Comparison of ENCODE assay signal across 8 cellular contexts in the genomic region with DNA sequence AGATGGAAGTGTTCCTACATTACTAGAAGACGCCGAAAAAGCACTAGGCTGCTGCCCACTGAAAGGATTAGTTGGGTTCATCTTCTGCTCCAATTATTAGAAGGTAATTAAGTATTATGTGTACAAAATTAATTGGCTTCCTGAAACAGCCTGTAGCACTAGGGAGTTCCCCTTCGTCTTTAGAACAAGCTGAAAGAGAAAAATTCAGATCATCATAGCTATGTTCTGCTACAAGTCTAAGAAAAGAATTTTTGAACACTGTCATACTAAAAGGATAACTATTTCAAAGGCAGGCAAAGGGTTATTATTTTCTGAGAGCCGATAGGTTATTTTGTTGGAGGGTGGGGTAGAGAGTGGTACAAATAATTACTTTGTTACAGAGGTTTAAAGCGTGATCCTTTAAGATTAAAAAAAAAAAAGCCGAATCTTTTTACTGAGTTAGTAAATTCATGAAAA. TPM values are rescaled to one million over a fixed set of nuclear protein-coding genes. Genes with fewer than 3 reads are reported as not detected.
DNase-seq lines count a peak whose midpoint lies in the region; ATAC-seq and TF ChIP-seq lines count a peak whose summit lies in the region.

A gene (minus strand): TSS at position 406 of the 456 bp plus-strand sequence. CDS start 325 bp downstream, at position 81.

- no peak for TF ChIP-seq POLR2A in heart left ventricle (IDR thresholded peaks at IDR 0.05)

- CTCF ChIA-PET in activated CD4-positive, alpha-beta memory T cell treated with anti-CD3 and anti-CD28 coated beads, Interleukin-2, amount 10 ng/mL, durations not matched to agents 7 days and 5 days (lab: Charles Lee), result interaction anchor here (0.9 to 2.4 kb wide), 6 partner anchors 32 to 216 kb away, joined by 3 to 13 read pairs (median 4); a partner anchor contains a TSS

- intact Hi-C loops in heart left ventricle (cut with DNase I), result loop anchor here in 6 of 10 donors (2.0 to 5.0 kb wide), 2 partner anchors 37 to 40 kb away; a partner anchor contains a TSS

- peaks cover 58% of the 10 kb centered on the region for H3K4me1 Mint-ChIP-seq in activated CD4-positive, alpha-beta memory T cell treated with anti-CD3 and anti-CD28 coated beads, Interleukin-2, amount 10 ng/mL, durations not matched to agents 7 days and 5 days

- in situ Hi-C loops in HAP-1 (cut with MboI; ENCODE audit: low sequenced_read_pairs), result no loop called here

- peak within 1 kb of the TSS; percentile 96 for H3K27ac Mint-ChIP-seq in activated CD4-positive, alpha-beta memory T cell treated with anti-CD3 and anti-CD28 coated beads, Interleukin-2, amount 10 ng/mL, durations not matched to agents 7 days and 5 days

- peak within 1 kb of the TSS; percentile 85 to 99 (median 98) for H3K27ac ChIP-seq in heart left ventricle

- no peaks in the 10 kb centered on the region for H3K9me3 Mint-ChIP-seq in activated CD4-positive, alpha-beta memory T cell treated with anti-CD3 and anti-CD28 coated beads, Interleukin-2, amount 10 ng/mL, durations not matched to agents 7 days and 5 days

- TF ChIP-seq CTCF in heart left ventricle (IDR thresholded peaks at IDR 0.05) (no peak), GM10266 (IDR thresholded peaks at IDR 0.05; ENCODE audit: control insufficient read depth, insufficient read depth, low read depth, missing control alignments) (no peak)

- H3K27me3 ChIP-seq in HAP-1 (ENCODE audit: low read depth) (no peaks in the 10 kb centered on the region), heart left ventricle (no peaks in the 10 kb centered on the region)

- H3K4me3 ChIP-seq in HAP-1 (peak within 1 kb of the TSS; percentile 81), heart left ventricle (peak within 1 kb of the TSS; percentile 70 to 99 (median 89))

- peaks cover 17% of the 10 kb centered on the region for H3K9me3 ChIP-seq in HAP-1
- H3K9me3 ChIP-seq in heart left ventricle, result no peaks in the 10 kb centered on the region

- H3K36me3 Mint-ChIP-seq in activated CD4-positive, alpha-beta memory T cell treated with anti-CD3 and anti-CD28 coated beads, Interleukin-2, amount 10 ng/mL, durations not matched to agents 7 days and 5 days (ENCODE audit: low read depth), result peaks cover 54% of the 10 kb centered on the region

- H3K36me3 ChIP-seq in HAP-1 (replicated peaks), result peaks cover 50% of the 10 kb centered on the region
- H3K36me3 ChIP-seq in heart left ventricle, result peaks cover 0 to 58% (median 42%) of the 10 kb centered on the region in 9 donors

- no peaks in the 10 kb centered on the region for H3K27me3 Mint-ChIP-seq in activated CD4-positive, alpha-beta memory T cell treated with anti-CD3 and anti-CD28 coated beads, Interleukin-2, amount 10 ng/mL, durations not matched to agents 7 days and 5 days

- WGBS in heart left ventricle, 4 donors, result 31 to 34% (median 33%) methylated on average over 6 of the region's 6 CpGs

- DNase-seq in HAP-1 (ENCODE audit: low spot score in 2 of 2) (no peak), heart left ventricle (no peak), renal cortical epithelial cell (ENCODE audit: low read depth) (no peak), GM10266 (ENCODE audit: extremely low spot score) (no peak), HPDE6-E6E7 (ENCODE audit: extremely low spot score) (no peak), SK-N-DZ (ENCODE audit: low spot score) (no peak)
- DNase-seq in activated CD4-positive, alpha-beta memory T cell treated with anti-CD3 and anti-CD28 coated beads, Interleukin-2, amount 10 ng/mL, durations not matched to agents 7 days and 5 days, result no peak

- POLR2A ChIA-PET in activated CD4-positive, alpha-beta memory T cell treated with anti-CD3 and anti-CD28 coated beads, Interleukin-2, amount 10 ng/mL, durations not matched to agents 7 days and 5 days (lab: Charles Lee), result interaction anchor here (0.7 to 3.3 kb wide), 12 partner anchors 12 to 172 kb away, joined by 3 to 37 read pairs (median 6); a partner anchor contains a TSS

- H3K4me3 Mint-ChIP-seq in activated CD4-positive, alpha-beta memory T cell treated with anti-CD3 and anti-CD28 coated beads, Interleukin-2, amount 10 ng/mL, durations not matched to agents 7 days and 5 days, result peak within 1 kb of the TSS; percentile 97

- H3K4me1 ChIP-seq in HAP-1 (peaks cover 27% of the 10 kb centered on the region), heart left ventricle (peaks cover 0 to 69% (median 49%) of the 10 kb centered on the region in 12 donors)

- ATAC-seq in heart left ventricle (no peak), GM21423 (IDR thresholded peaks at IDR 0.05; ENCODE audit: unreplicated experiment) (no peak)

RNA-seq across cellular contexts. Expression of the gene that starts here (rescaled TPM):
- total RNA-seq in activated CD4-positive, alpha-beta memory T cell treated with anti-CD3 and anti-CD28 coated beads, Interleukin-2, amount 10 ng/mL, durations not matched to agents 7 days and 5 days, result 100 to 1,000 TPM; 109 to 121 TPM
- 10 to 100 TPM; 47.3 to 69.8 (median 56.8) TPM for total RNA-seq in heart left ventricle
- polyA plus RNA-seq in heart left ventricle, result 10 to 100 TPM; 24.5 to 50.9 TPM
- 39.4 and 81.7 TPM in 2 replicates for total RNA-seq in renal cortical epithelial cell
- 56.0 and 66.0 TPM in 2 replicates for polyA plus RNA-seq in SK-N-DZ (2014; cell fraction: cytosol; rRNA removed)
- polyA plus RNA-seq in SK-N-DZ (2014; cell fraction: nucleus; rRNA removed), result 98.8 and 146 TPM in 2 replicates
